ENCODE assay signal across 8 cellular contexts in the genomic region with DNA sequence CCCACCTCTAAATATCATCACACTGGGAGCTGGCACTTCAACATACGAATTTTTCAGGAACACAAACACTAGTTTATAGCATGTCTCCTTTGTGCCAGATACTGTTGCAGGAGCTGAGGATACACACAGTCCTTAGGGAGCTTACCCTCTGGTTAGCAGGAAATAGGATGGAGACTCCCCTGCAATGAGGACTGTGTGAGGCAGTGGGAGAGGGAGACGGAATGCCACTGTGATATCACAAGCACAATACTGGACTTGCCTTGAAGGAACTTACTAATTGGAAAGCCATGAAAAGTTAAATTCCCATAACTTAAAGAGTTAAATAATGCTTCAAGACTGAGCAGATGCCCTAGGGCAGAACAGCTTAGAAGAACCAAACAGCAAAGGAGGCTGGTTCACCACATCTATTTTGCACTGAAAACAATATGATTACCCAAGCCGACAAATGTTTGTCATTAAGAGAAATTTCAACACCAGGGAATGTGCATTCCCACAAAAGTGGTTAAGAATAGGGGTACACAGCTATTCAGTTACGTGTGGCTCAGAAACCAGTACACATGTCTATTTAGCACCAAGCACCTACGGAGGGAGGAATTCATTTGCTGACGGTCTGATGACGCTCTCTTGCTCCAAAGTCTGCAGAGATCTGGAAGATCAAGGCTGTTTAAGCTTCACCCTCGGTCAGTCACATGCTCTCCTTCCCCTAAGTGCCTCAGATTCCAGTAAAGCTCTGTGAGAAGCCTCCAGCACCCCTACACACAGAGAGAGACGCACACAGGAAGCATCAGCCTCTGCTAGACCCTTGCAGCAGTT. TPM values are rescaled to one million over a fixed set of nuclear protein-coding genes. Genes with fewer than 3 reads are reported as not detected.
A peak's percentile ranks its signal among the peaks of the same experiment; 100 is the strongest.
DNase-seq lines count a peak whose midpoint lies in the region; TF ChIP-seq lines count a peak whose summit lies in the region.

No MANE protein-coding gene starts in this region.

- no peaks in the 10 kb centered on the region for H3K79me1 ChIP-seq in neuronal stem cell (ENCODE audit: low read depth, low read length)

- H2BK5ac ChIP-seq in neuronal stem cell (ENCODE audit: low read length) = no peak overlapping the region

- TF ChIP-seq POLR2A in esophagus squamous epithelium (IDR thresholded peaks at IDR 0.05) = peak in 1 of 4 donors; percentile 30

- no peak overlapping the region for H4K91ac ChIP-seq in neuronal stem cell (ENCODE audit: low read depth, low read length, poor library complexity)

- H3K27ac ChIP-seq in BLaER1 treated with 17β-estradiol and CSF1 and Interleukin-3, amounts not matched to agents 10 nM and 100 nM = peak overlapping the region in 6 of 11 experiments; percentile 1 to 39 (median 9); a peak in 5 of 22 replicates
- H3K27ac ChIP-seq in esophagus squamous epithelium (peak overlapping the region; percentile 31 to 82 (median 51)), neuronal stem cell (replicated peaks; ENCODE audit: low read length) (no peak overlapping the region)

- H2AK5ac ChIP-seq in neuronal stem cell (ENCODE audit: low read depth, low read length) = no peak overlapping the region

- H3K14ac ChIP-seq in neuronal stem cell (ENCODE audit: low read length) = no peak overlapping the region

- peak overlapping the region in 5 of 11 experiments; percentile 4 to 56 (median 27); a peak in 5 of 22 replicates for H3K9ac ChIP-seq in BLaER1 treated with 17β-estradiol and CSF1 and Interleukin-3, amounts not matched to agents 10 nM and 100 nM
- no peak overlapping the region for H3K9ac ChIP-seq in neuronal stem cell (ENCODE audit: low read depth, low read length, poor library complexity)

- H4K8ac ChIP-seq in neuronal stem cell (ENCODE audit: low read depth, low read length) = no peak overlapping the region

- H3K36me3 ChIP-seq in BLaER1 treated with 17β-estradiol and CSF1 and Interleukin-3, amounts not matched to agents 10 nM and 100 nM = peaks cover 0 to 15% (median 6%) of the 10 kb centered on the region in 11 experiments; a peak in 4 of 22 replicates
- H3K36me3 ChIP-seq in esophagus squamous epithelium (no peaks in the 10 kb centered on the region), neuronal stem cell (replicated peaks in 1 of 2; ENCODE audit: control insufficient read depth in 2 of 2, insufficient read depth in 2 of 2, low read length in 2 of 2) (no peaks in the 10 kb centered on the region)

- 44 to 53% methylated on average over 7 to 8 of the region's 9 CpGs for WGBS in esophagus squamous epithelium, 2 donors
- no CpG with 5 or more reads among the region's 9 CpGs for WGBS in neuronal stem cell (ENCODE audit: extremely low coverage in 2 of 2, insufficient read length in 2 of 2, insufficient replicate concordance in 1 of 2), 2 donors

- peak; percentile 63 for DNase-seq in RPMI7951 (ENCODE audit: low read depth)
- DNase-seq in esophagus squamous epithelium (lab: John Stamatoyannopoulos, UW) = no peak
- DNase-seq in neuronal stem cell (ENCODE audit: low spot score) = no peak
- DNase-seq in NCI-H2081 treated with DMSO at 0.1 percent for 48 hours (lab: John Stamatoyannopoulos, UW) = no peak
- no peak for DNase-seq in NOMO-1 treated with dmso at 0.1 percent for 144 hours (lab: John Stamatoyannopoulos, UW; ENCODE audit: unreplicated experiment)
- no peak for DNase-seq in NCI-H748 (lab: John Stamatoyannopoulos, UW; ENCODE audit: unreplicated experiment)
- DNase-seq in NCI-H446 treated with DMSO at 0.1 percent for 48 hours (lab: John Stamatoyannopoulos, UW) = no peak

- TF ChIP-seq CTCF in esophagus squamous epithelium (IDR thresholded peaks at IDR 0.05) = no peak

- peaks cover 0 to 32% (median 6%) of the 10 kb centered on the region in 11 experiments; a peak in 5 of 22 replicates for H4K20me1 ChIP-seq in BLaER1 treated with 17β-estradiol and CSF1 and Interleukin-3, amounts not matched to agents 10 nM and 100 nM

- no peak overlapping the region for H3K23ac ChIP-seq in neuronal stem cell (ENCODE audit: low read depth, low read length, poor library complexity)

- H2BK120ac ChIP-seq in neuronal stem cell (ENCODE audit: low read depth, low read length) = no peak overlapping the region

- H3K4me3 ChIP-seq in BLaER1 treated with 17β-estradiol and CSF1 and Interleukin-3, amounts not matched to agents 10 nM and 100 nM = no peak overlapping the region
- H3K4me3 ChIP-seq in esophagus squamous epithelium (peak overlapping the region in 1 of 4 donors; percentile 31), neuronal stem cell (ENCODE audit: low read length in 2 of 2) (no peak overlapping the region)

- H3K9me3 ChIP-seq in BLaER1 treated with 17β-estradiol and CSF1 and Interleukin-3, amounts not matched to agents 10 nM and 100 nM (replicated peaks in 1 of 11) = no peaks in the 10 kb centered on the region
- no peaks in the 10 kb centered on the region for H3K9me3 ChIP-seq in esophagus squamous epithelium
- no peaks in the 10 kb centered on the region for H3K9me3 ChIP-seq in neuronal stem cell (replicated peaks in 1 of 2; ENCODE audit: control insufficient read depth in 2 of 2, insufficient read depth in 1 of 2, low read depth in 1 of 2, low read length in 2 of 2)

- H3K27me3 ChIP-seq in BLaER1 treated with 17β-estradiol and CSF1 and Interleukin-3, amounts not matched to agents 10 nM and 100 nM = no peaks in the 10 kb centered on the region
- no peaks in the 10 kb centered on the region for H3K27me3 ChIP-seq in esophagus squamous epithelium
- H3K27me3 ChIP-seq in neuronal stem cell (ENCODE audit: control insufficient read depth in 3 of 3, insufficient read depth in 3 of 3, low read depth in 1 of 3, low read length in 3 of 3) = no peaks in the 10 kb centered on the region

- intact Hi-C loops in esophagus squamous epithelium (cut with DNase I) = no loop called here

- H3K4me1 ChIP-seq in BLaER1 treated with 17β-estradiol and CSF1 and Interleukin-3, amounts not matched to agents 10 nM and 100 nM = peaks cover 75 to 92% (median 82%) of the 10 kb centered on the region in 10 experiments
- H3K4me1 ChIP-seq in esophagus squamous epithelium = peaks cover 41 to 97% (median 65%) of the 10 kb centered on the region in 3 donors
- peaks cover 16 to 21% of the 10 kb centered on the region in 2 donors for H3K4me1 ChIP-seq in neuronal stem cell (ENCODE audit: control insufficient read depth in 2 of 2, insufficient read depth in 1 of 2, low read depth in 1 of 2, low read length in 2 of 2)

- H2AFZ ChIP-seq in neuronal stem cell (ENCODE audit: low read length) = peak overlapping the region; percentile 37

- no peak overlapping the region for H2BK12ac ChIP-seq in neuronal stem cell (ENCODE audit: low read length)

- no peak overlapping the region for H3K18ac ChIP-seq in neuronal stem cell (ENCODE audit: low read length)

- H3K4me2 ChIP-seq in BLaER1 treated with 17β-estradiol and CSF1 and Interleukin-3, amounts not matched to agents 10 nM and 100 nM = peak overlapping the region; percentile 14 to 97 (median 90); a peak in 20 of 22 replicates
- no peak overlapping the region for H3K4me2 ChIP-seq in neuronal stem cell (ENCODE audit: insufficient read depth, low read length, poor library complexity, severe bottlenecking)

- H2BK15ac ChIP-seq in neuronal stem cell (ENCODE audit: low read length) = no peak overlapping the region

- H3K4ac ChIP-seq in neuronal stem cell (ENCODE audit: low read length) = no peak overlapping the region

RNA-seq across cellular contexts. Expression of a gene that starts 5.2 kb away (rescaled TPM):
- total RNA-seq in RPMI7951 (2014; rRNA removed; shearing (Covaris generic)) = 13.8 and 14.5 TPM in 2 replicates
- 10 to 100 TPM; 13.0 to 30.7 (median 17.8) TPM for total RNA-seq in esophagus squamous epithelium
- 8.2 TPM for polyA plus RNA-seq in neuronal stem cell (2013, experiment 1 of 2)
- 8.4 TPM for polyA plus RNA-seq in neuronal stem cell (2013, experiment 2 of 2)

RNA-seq across cellular contexts. Expression of a gene that starts 20.1 kb away (rescaled TPM):
- not detected in 2 replicates for total RNA-seq in RPMI7951 (2014; rRNA removed; shearing (Covaris generic))
- total RNA-seq in esophagus squamous epithelium = not detected
- polyA plus RNA-seq in neuronal stem cell (2013, experiment 1 of 2) = not detected
- polyA plus RNA-seq in neuronal stem cell (2013, experiment 2 of 2) = not detected

RNA-seq across cellular contexts. Expression of a gene that starts 59.0 kb away (rescaled TPM):
- 6.2 and 7.8 TPM in 2 replicates for total RNA-seq in RPMI7951 (2014; rRNA removed; shearing (Covaris generic))
- 10 to 100 TPM in 1 of 4 donors, 1 to 10 TPM in 3; 1.1 to 11.8 (median 1.5) TPM for total RNA-seq in esophagus squamous epithelium
- 47.7 TPM for polyA plus RNA-seq in neuronal stem cell (2013, experiment 1 of 2)
- polyA plus RNA-seq in neuronal stem cell (2013, experiment 2 of 2) = 46.0 TPM
